8 cellular contexts compared by ENCODE assay signal in the genomic region with DNA sequence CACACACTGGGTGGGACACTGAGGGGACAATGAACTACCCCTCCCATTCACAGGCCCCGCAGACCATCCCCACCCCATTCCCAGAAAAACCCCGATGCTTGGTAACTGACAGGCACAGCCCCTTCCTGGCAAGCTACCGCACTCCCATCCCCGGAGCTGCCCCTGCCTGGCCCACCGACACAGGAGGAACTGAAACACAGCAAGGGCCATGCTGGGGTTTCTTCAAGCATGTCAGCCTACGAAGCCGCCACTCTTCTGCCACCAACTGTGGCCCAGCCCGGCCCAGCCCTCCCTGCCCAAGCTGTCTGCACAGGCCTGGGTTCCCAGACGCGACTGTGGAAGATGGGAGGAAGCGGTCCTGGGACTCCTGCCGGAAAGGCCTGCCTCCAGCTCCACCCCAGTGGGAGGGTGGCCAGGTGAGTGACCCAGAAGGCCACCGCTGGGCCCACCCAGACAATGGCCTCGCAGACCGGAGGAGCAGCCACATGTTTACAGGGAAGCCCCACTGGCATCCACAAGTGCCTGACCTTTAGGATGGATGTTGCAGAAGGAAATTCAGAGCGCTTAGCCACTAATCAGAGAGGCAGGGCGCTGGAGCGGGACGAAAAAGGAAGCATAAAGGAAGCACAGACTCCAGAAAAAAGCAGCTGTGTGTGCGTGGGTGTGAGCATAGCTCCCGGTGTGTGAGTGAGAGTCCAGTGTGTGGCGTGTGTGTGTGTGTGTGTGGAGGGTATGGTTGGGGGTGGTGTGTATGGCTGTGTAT. TPM values are rescaled to one million over a fixed set of nuclear protein-coding genes. Genes with fewer than 3 reads are reported as not detected.
A peak's percentile ranks its signal among the peaks of the same experiment; 100 is the strongest.
DNase-seq lines count a peak whose midpoint lies in the region; ATAC-seq and TF ChIP-seq lines count a peak whose summit lies in the region.

No MANE protein-coding gene starts in this region.

- TF ChIP-seq CTCF in endodermal cell (conservative IDR thresholded peaks at IDR 0.05) (no peak), Caco-2 (IDR thresholded peaks at IDR 0.05; ENCODE audit: insufficient read depth in 1 of 2, low read depth in 1 of 2, low read length in 1 of 2, severe bottlenecking in 1 of 2, unreplicated experiment in 1 of 2) (no peak)

- H3K9me3 ChIP-seq in BLaER1: 0 out of 2 replicates have a peak, but pooled peaks cover 4% of the 10 kb centered on the region
- no peaks in the 10 kb centered on the region for H3K9me3 ChIP-seq in endodermal cell (ENCODE audit: control insufficient read depth, low read length)
- H3K9me3 ChIP-seq in Caco-2: no peaks in the 10 kb centered on the region

- H3K9me3 Mint-ChIP-seq in endodermal cell (no peaks in the 10 kb centered on the region), Caco-2 (ENCODE audit: unreplicated experiment) (no peaks in the 10 kb centered on the region)

- intact Hi-C loops in sciatic nerve (cut with DNase I) (loop anchor here (5.0 kb wide), 1 partner anchor 224 kb away; no protein-coding TSS in a partner anchor), Caco-2 (cut with micrococcal nuclease; ENCODE audit: unreplicated experiment) (no loop called here)

- H3K4me1 Mint-ChIP-seq in endodermal cell (peaks cover 18% of the 10 kb centered on the region), Caco-2 (ENCODE audit: low read depth, unreplicated experiment) (peaks cover 8% of the 10 kb centered on the region)

- POLR2A ChIA-PET in Caco-2 (lab: Charles Lee): no interaction called here

- H3K9ac ChIP-seq in BLaER1 (peak overlapping the region; percentile 77), endodermal cell (ENCODE audit: extremely low read depth, low read length, poor library complexity, severe bottlenecking) (no peak overlapping the region)

- CTCF ChIA-PET in Caco-2 (lab: Charles Lee): no interaction called here

- peaks cover 93% of the 10 kb centered on the region for H3K4me1 ChIP-seq in BLaER1
- peaks cover 4% of the 10 kb centered on the region for H3K4me1 ChIP-seq in endodermal cell (ENCODE audit: control insufficient read depth, insufficient read depth, low read length)
- peaks cover 10% of the 10 kb centered on the region for H3K4me1 ChIP-seq in Caco-2

- H3K27ac Mint-ChIP-seq in endodermal cell: no peak overlapping the region
- H3K27ac Mint-ChIP-seq in Caco-2 (ENCODE audit: unreplicated experiment): no peak overlapping the region

- H3K27me3 ChIP-seq in BLaER1: no peaks in the 10 kb centered on the region
- H3K27me3 ChIP-seq in endodermal cell (ENCODE audit: control insufficient read depth, insufficient read depth, low read length, poor library complexity, severe bottlenecking): no peaks in the 10 kb centered on the region
- H3K27me3 ChIP-seq in Caco-2 (replicated peaks; ENCODE audit: control insufficient read depth, insufficient read depth, low read length): no peaks in the 10 kb centered on the region

- H3K27ac ChIP-seq in BLaER1 (peak overlapping the region; percentile 95), endodermal cell (ENCODE audit: low read depth, low read length) (peak overlapping the region; percentile 49)

- BruUV-seq in Caco-2 (replicated peaks; lab: Mats Ljungman, UMichigan): no TSS peak

- H3K36me3 Mint-ChIP-seq in endodermal cell (ENCODE audit: low read depth) (no peaks in the 10 kb centered on the region), Caco-2 (ENCODE audit: insufficient read depth, unreplicated experiment) (no peaks in the 10 kb centered on the region)

- no peak overlapping the region for H3K4me3 Mint-ChIP-seq in endodermal cell
- H3K4me3 Mint-ChIP-seq in Caco-2 (ENCODE audit: unreplicated experiment): no peak overlapping the region

- peak overlapping the region; percentile 97 for H3K4me2 ChIP-seq in BLaER1

- H3K27me3 Mint-ChIP-seq in endodermal cell (ENCODE audit: insufficient read depth): no peaks in the 10 kb centered on the region
- H3K27me3 Mint-ChIP-seq in Caco-2 (ENCODE audit: insufficient read depth, unreplicated experiment): no peaks in the 10 kb centered on the region

- WGBS in endodermal cell (ENCODE audit: insufficient coverage in 1 of 2, insufficient read length in 1 of 2), 2 experiments: 89 to 94% methylated on average over 9 to 22 of the region's 22 CpGs

- H4K20me1 ChIP-seq in BLaER1: peaks cover 58% of the 10 kb centered on the region

- DNase-seq in endodermal cell (no peak), sciatic nerve (ENCODE audit: low spot score) (peak; percentile 69), G401 (ENCODE audit: low spot score) (no peak), Caco-2 (no peak)

- H3K4me3 ChIP-seq in BLaER1: peak overlapping the region; percentile 60
- no peak overlapping the region for H3K4me3 ChIP-seq in endodermal cell (ENCODE audit: low read length)
- no peak overlapping the region for H3K4me3 ChIP-seq in Caco-2 (ENCODE audit: low read depth, low read length)

- ATAC-seq in GM21423 (IDR thresholded peaks at IDR 0.05; ENCODE audit: unreplicated experiment) (peak; percentile 29), sciatic nerve (peak; percentile 42), HG03039 (IDR thresholded peaks at IDR 0.05; ENCODE audit: unreplicated experiment) (no peak)

- H3K36me3 ChIP-seq in BLaER1 (peaks cover 23% of the 10 kb centered on the region), endodermal cell (ENCODE audit: control insufficient read depth, insufficient read depth, low read length) (no peaks in the 10 kb centered on the region), Caco-2 (ENCODE audit: control insufficient read depth, insufficient read depth, low read length) (no peaks in the 10 kb centered on the region)

- in situ Hi-C loops in G401 (cut with HindIII; ENCODE audit: low sequenced_read_pairs): no loop called here

TF ChIP-seq in PFSK-1, 5 proteins besides CTCF, POLR2A, EP300 and RAD21:
- TF ChIP-seq, protein P1, sequence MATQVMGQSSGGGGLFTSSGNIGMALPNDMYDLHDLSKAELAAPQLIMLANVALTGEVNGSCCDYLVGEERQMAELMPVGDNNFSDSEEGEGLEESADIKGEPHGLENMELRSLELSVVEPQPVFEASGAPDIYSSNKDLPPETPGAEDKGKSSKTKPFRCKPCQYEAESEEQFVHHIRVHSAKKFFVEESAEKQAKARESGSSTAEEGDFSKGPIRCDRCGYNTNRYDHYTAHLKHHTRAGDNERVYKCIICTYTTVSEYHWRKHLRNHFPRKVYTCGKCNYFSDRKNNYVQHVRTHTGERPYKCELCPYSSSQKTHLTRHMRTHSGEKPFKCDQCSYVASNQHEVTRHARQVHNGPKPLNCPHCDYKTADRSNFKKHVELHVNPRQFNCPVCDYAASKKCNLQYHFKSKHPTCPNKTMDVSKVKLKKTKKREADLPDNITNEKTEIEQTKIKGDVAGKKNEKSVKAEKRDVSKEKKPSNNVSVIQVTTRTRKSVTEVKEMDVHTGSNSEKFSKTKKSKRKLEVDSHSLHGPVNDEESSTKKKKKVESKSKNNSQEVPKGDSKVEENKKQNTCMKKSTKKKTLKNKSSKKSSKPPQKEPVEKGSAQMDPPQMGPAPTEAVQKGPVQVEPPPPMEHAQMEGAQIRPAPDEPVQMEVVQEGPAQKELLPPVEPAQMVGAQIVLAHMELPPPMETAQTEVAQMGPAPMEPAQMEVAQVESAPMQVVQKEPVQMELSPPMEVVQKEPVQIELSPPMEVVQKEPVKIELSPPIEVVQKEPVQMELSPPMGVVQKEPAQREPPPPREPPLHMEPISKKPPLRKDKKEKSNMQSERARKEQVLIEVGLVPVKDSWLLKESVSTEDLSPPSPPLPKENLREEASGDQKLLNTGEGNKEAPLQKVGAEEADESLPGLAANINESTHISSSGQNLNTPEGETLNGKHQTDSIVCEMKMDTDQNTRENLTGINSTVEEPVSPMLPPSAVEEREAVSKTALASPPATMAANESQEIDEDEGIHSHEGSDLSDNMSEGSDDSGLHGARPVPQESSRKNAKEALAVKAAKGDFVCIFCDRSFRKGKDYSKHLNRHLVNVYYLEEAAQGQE (IDR thresholded peaks at IDR 0.05; ENCODE audit: insufficient read depth in 1 of 2, low read depth in 2 of 2, low read length in 2 of 2): no peak
- TF ChIP-seq FOXP2 (optimal IDR thresholded peaks at IDR 0.05; ENCODE audit: borderline replicate concordance, extremely low read depth, extremely low read length, insufficient read depth): peak; percentile 54

RNA-seq across cellular contexts. Expression of a gene that starts 10.2 kb away (rescaled TPM):
- 5.4 TPM for polyA plus RNA-seq in PFSK-1 (2012; ENCODE audit: insufficient read length, low read depth)
- 1 to 10 TPM; 3.3 to 6.2 TPM for total RNA-seq in endodermal cell
- 19.7 TPM for polyA plus RNA-seq in endodermal cell (2013, experiment 1 of 2)
- polyA plus RNA-seq in endodermal cell (2013, experiment 2 of 2): 20.6 TPM
- 36.6 TPM for total RNA-seq in sciatic nerve
- 1.7 and 3.4 TPM in 2 replicates for total RNA-seq in G401 (2014; rRNA removed; shearing (Covaris generic))
- total RNA-seq in Caco-2 (2022): 3.4 and 3.5 TPM in 2 replicates
